In the genomic region with DNA sequence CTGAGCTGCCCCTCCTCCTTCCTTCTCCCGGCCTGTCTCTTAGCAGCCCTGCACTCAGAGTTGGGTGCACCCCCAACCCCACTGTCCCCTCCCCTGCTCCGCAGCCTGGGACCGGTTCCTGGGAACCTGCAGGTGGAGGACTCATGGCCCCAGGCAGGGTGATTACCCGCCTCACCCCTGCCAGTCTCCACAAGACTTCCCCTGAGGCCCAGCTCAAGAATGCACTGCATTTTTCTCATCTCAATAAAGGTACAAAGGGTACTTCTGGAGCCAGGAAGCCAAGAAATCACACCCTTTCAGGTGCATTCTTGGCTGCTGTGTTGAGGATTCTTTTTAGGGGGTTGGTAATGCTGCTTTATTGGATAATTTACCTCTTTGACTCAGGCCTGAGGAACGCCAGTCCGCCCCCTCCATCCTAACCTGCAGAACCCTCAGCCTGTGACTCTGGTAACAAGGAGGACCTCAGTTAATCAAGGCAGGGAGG, we compare ENCODE assay signal across 1 cellular context.
TF ChIP-seq lines count a peak whose summit lies in the region.

No MANE protein-coding gene starts in this region.

TF ChIP-seq in IMR-90, 13 proteins besides CTCF, POLR2A, EP300 and RAD21 (continued from another document):
- TF ChIP-seq, protein P1, sequence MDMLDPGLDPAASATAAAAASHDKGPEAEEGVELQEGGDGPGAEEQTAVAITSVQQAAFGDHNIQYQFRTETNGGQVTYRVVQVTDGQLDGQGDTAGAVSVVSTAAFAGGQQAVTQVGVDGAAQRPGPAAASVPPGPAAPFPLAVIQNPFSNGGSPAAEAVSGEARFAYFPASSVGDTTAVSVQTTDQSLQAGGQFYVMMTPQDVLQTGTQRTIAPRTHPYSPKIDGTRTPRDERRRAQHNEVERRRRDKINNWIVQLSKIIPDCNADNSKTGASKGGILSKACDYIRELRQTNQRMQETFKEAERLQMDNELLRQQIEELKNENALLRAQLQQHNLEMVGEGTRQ (IDR thresholded peaks at IDR 0.05; ENCODE audit: low read depth, low read length) = no peak
- TF ChIP-seq CHD1 (IDR thresholded peaks at IDR 0.05; ENCODE audit: low read depth, low read length) = no peak
- TF ChIP-seq NFE2L2 (IDR thresholded peaks at IDR 0.05; ENCODE audit: low read depth, low read length) = no peak
- no peak for TF ChIP-seq CEBPB (IDR thresholded peaks at IDR 0.05; ENCODE audit: low read depth, low read length)
- TF ChIP-seq, protein P2, sequence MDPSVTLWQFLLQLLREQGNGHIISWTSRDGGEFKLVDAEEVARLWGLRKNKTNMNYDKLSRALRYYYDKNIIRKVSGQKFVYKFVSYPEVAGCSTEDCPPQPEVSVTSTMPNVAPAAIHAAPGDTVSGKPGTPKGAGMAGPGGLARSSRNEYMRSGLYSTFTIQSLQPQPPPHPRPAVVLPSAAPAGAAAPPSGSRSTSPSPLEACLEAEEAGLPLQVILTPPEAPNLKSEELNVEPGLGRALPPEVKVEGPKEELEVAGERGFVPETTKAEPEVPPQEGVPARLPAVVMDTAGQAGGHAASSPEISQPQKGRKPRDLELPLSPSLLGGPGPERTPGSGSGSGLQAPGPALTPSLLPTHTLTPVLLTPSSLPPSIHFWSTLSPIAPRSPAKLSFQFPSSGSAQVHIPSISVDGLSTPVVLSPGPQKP (IDR thresholded peaks at IDR 0.05; ENCODE audit: borderline replicate concordance, low read depth, low read length) = no peak
- no peak for TF ChIP-seq FOS (IDR thresholded peaks at IDR 0.05; ENCODE audit: low read depth, low read length)
- TF ChIP-seq MAZ (IDR thresholded peaks at IDR 0.05; ENCODE audit: borderline replicate concordance, low read depth, low read length) = no peak
